Comparison of ENCODE assay signal across 1 cellular context in genomic region chr1:156750932-156751723, GRCh38.
A peak's percentile ranks its signal among the peaks of the same experiment; 100 is the strongest.
TF ChIP-seq lines count a peak whose summit lies in the region.

Gene HDGF, minus strand, starts transcription at chr1:156751675. Its CDS starts 246 bp downstream, at chr1:156751429.

TF ChIP-seq in IMR-90, 13 proteins besides CTCF, POLR2A, EP300 and RAD21:
- TF ChIP-seq MXI1 (IDR thresholded peaks at IDR 0.05; ENCODE audit: borderline replicate concordance, low read depth, low read length), result peak; percentile 67; the same call in 1 of the 2 replicates
- TF ChIP-seq CEBPB (IDR thresholded peaks at IDR 0.05; ENCODE audit: low read depth, low read length), result peak; percentile 89
- TF ChIP-seq MAZ (IDR thresholded peaks at IDR 0.05; ENCODE audit: borderline replicate concordance, low read depth, low read length), result no peak
- TF ChIP-seq BHLHE40 (IDR thresholded peaks at IDR 0.05; ENCODE audit: low read depth, low read length), result peak; percentile 30; the same call in 1 of the 2 replicates
TF ChIP-seq in IMR-90: peak in this region for 3.
